In the genomic region with DNA sequence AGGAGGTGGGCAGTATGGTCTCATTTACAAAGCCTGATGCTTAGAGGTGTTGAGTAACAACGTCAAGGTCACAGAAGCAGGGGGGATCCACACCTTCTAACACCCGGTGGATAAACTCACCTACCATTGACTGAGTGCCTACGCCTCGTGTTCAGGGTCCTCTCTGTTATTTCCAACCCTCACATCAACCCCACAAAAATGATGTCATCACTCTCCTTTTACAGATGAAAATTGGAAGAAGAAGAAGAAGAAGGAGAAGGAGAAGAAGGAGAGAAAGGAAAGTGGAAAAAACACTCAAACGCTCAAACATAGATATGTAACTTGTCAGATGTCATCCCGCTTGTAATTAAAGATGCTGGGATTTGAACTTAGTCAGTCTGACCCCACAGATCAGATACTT, we compare ENCODE assay signal across 8 cellular contexts. TPM values are rescaled to one million over a fixed set of nuclear protein-coding genes. Genes with fewer than 3 reads are reported as not detected.
DNase-seq lines count a peak whose midpoint lies in the region; ATAC-seq, FAIRE-seq and TF ChIP-seq lines count a peak whose summit lies in the region.

No MANE protein-coding gene starts in this region.

- CTCF ChIA-PET in HepG2 (lab: Yijun Ruan, JAX; ENCODE audit: low intra/inter-chr PET ratio, low total read pairs) (no interaction called here), mammary epithelial cell (lab: Charles Lee; ENCODE audit: low non-redundant PET) (no interaction called here)

- no peak overlapping the region for H3K27ac ChIP-seq in HepG2 (ENCODE audit: extremely low read length, insufficient read depth, low read length)
- H3K27ac ChIP-seq in right lobe of liver = no peak overlapping the region
- H3K27ac ChIP-seq in mammary epithelial cell (ENCODE audit: insufficient read depth, low read depth, low read length) = no peak overlapping the region
- no peak overlapping the region for H3K27ac ChIP-seq in lower lobe of right lung

- H3K4me1 ChIP-seq in HepG2 (ENCODE audit: insufficient read depth, low read length) (peaks cover 12% of the 10 kb centered on the region), right lobe of liver (peaks cover 0 to 4% (median 0%) of the 10 kb centered on the region in 4 donors), mammary epithelial cell (ENCODE audit: insufficient read depth, low read length) (peaks cover 12% of the 10 kb centered on the region), lower lobe of right lung (peaks cover 22% of the 10 kb centered on the region)

- no peak for TF ChIP-seq EP300 in HepG2 (IDR thresholded peaks at IDR 0.05; ENCODE audit: low read depth in 2 of 2, low read length in 2 of 2)
- TF ChIP-seq EP300 in HepG2 (CRISPR knock-in tag; IDR thresholded peaks at IDR 0.05; ENCODE audit: borderline replicate concordance) = no peak

- H4K20me1 ChIP-seq in HepG2 (ENCODE audit: insufficient read depth, low read length) (no peaks in the 10 kb centered on the region), mammary epithelial cell (ENCODE audit: insufficient read depth, low read length) (no peaks in the 10 kb centered on the region)

- ATAC-seq in HepG2 = no peak
- no peak for ATAC-seq in right lobe of liver
- ATAC-seq in lower lobe of right lung = no peak
- no peak for ATAC-seq in HG03460 (IDR thresholded peaks at IDR 0.05; ENCODE audit: unreplicated experiment)

- no peaks in the 10 kb centered on the region for H3K9me3 ChIP-seq in HepG2 (ENCODE audit: low read length)
- no peaks in the 10 kb centered on the region for H3K9me3 ChIP-seq in right lobe of liver
- H3K9me3 ChIP-seq in mammary epithelial cell (replicated peaks; ENCODE audit: insufficient read depth, low read length) = no peaks in the 10 kb centered on the region
- H3K9me3 ChIP-seq in lower lobe of right lung = no peaks in the 10 kb centered on the region

- TF ChIP-seq CTCF in HepG2 (CRISPR knock-in tag; IDR thresholded peaks at IDR 0.05) = no peak
- TF ChIP-seq CTCF in right lobe of liver (IDR thresholded peaks at IDR 0.05) = no peak
- no peak for TF ChIP-seq CTCF in mammary epithelial cell (conservative IDR thresholded peaks at IDR 0.05 in 1 of 2, IDR thresholded peaks at IDR 0.05 in 1 of 2; ENCODE audit: extremely low read depth in 1 of 2, insufficient read depth in 1 of 2, low read depth in 1 of 2, low read length in 2 of 2)
- no peak for TF ChIP-seq CTCF in lower lobe of right lung (IDR thresholded peaks at IDR 0.05)

- no peak for TF ChIP-seq POLR2A in HepG2 (IDR thresholded peaks at IDR 0.05; ENCODE audit: insufficient read depth in 1 of 2, low read depth in 2 of 2, low read length in 2 of 2)
- TF ChIP-seq POLR2A in right lobe of liver (IDR thresholded peaks at IDR 0.05) = no peak

- no peaks in the 10 kb centered on the region for H3K79me2 ChIP-seq in HepG2 (ENCODE audit: insufficient read depth, low read length)
- H3K79me2 ChIP-seq in mammary epithelial cell (ENCODE audit: insufficient read depth, low read length) = no peaks in the 10 kb centered on the region

- dilution Hi-C loops in mammary epithelial cell (cut with HindIII; ENCODE audit: low sequenced_read_pairs) = loop anchor here (5.0 kb wide), 3 partner anchors 42 to 187 kb away; no protein-coding TSS in a partner anchor

- in situ Hi-C loops in HepG2 (cut with HindIII; ENCODE audit: extremely low pct_ligation_motif_present, low pct_unique_long_range_greater_than_20kb) (loop anchor here (10.0 kb wide), 2 partner anchors 206 to 306 kb away; a partner anchor contains a TSS), mammary epithelial cell (cut with MboI; ENCODE audit: low sequenced_read_pairs in 2 of 2) (no loop called here)

- H3K9ac ChIP-seq in HepG2 (ENCODE audit: insufficient read depth, low read depth, low read length) (no peak overlapping the region), mammary epithelial cell (ENCODE audit: insufficient read depth, low read length) (no peak overlapping the region)

- FAIRE-seq in HepG2 (lab: Jason Lieb, UNC) = no peak
- no peak for FAIRE-seq in frontal cortex (lab: Jason Lieb, UNC)

- POLR2A ChIA-PET in HepG2 (lab: Yijun Ruan, JAX) = no interaction called here

- H3K4me3 ChIP-seq in HepG2 (replicated peaks in 1 of 3; ENCODE audit: insufficient read depth in 1 of 3, low read depth in 2 of 3, low read length in 3 of 3) (peak overlapping the region in 1 of 3 experiments; percentile 39; a peak in 1 of 6 replicates), right lobe of liver (no peak overlapping the region), mammary epithelial cell (replicated peaks in 1 of 3; ENCODE audit: insufficient read depth in 1 of 3, low read depth in 2 of 3, low read length in 3 of 3) (no peak overlapping the region), lower lobe of right lung (peak overlapping the region; percentile 52)

- no peak for TF ChIP-seq RAD21 in HepG2 (CRISPR knock-in tag; IDR thresholded peaks at IDR 0.05)

- WGBS in HepG2 (ENCODE audit: low lambda C conversion rate) = 38% methylated on average over 6 of the region's 6 CpGs
- WGBS in right lobe of liver (ENCODE audit: insufficient coverage, low coverage, low lambda C conversion rate, missing lambda C conversion rate) = 53% methylated on average over 6 of the region's 6 CpGs
- WGBS in mammary epithelial cell (ENCODE audit: low coverage, missing lambda C conversion rate) = 78% methylated on average over 6 of the region's 6 CpGs

- H3K36me3 ChIP-seq in HepG2 (replicated peaks in 1 of 2; ENCODE audit: control insufficient read depth in 1 of 2, insufficient read depth in 2 of 2, low read length in 2 of 2) = no peaks in the 10 kb centered on the region
- no peaks in the 10 kb centered on the region for H3K36me3 ChIP-seq in right lobe of liver
- no peaks in the 10 kb centered on the region for H3K36me3 ChIP-seq in mammary epithelial cell (ENCODE audit: insufficient read depth, low read length)
- H3K36me3 ChIP-seq in lower lobe of right lung = no peaks in the 10 kb centered on the region

- no peak for DNase-seq in HepG2 (ENCODE audit: low spot score)
- no peak for DNase-seq in right lobe of liver
- no peak for DNase-seq in mammary epithelial cell
- DNase-seq in lower lobe of right lung = no peak
- no peak for DNase-seq in frontal cortex (ENCODE audit: low spot score in 2 of 2)
- DNase-seq in SIG-M5 (lab: John Stamatoyannopoulos, UW) = no peak
- DNase-seq in stimulated activated CD4-positive, alpha-beta T cell treated with anti-CD3 and anti-CD28 coated beads, Interleukin-15, amount 100 ng/mL, for 24 hours = no peak

- H3K4me2 ChIP-seq in HepG2 (ENCODE audit: low read depth, low read length) (peak overlapping the region; percentile 49; the same call in 1 of the 2 replicates), mammary epithelial cell (ENCODE audit: insufficient read depth, low read depth, low read length) (peak overlapping the region; percentile 63)

- H2AFZ ChIP-seq in HepG2 (ENCODE audit: low read length) (no peak overlapping the region), mammary epithelial cell (ENCODE audit: low read depth, low read length) (peak overlapping the region; percentile 74)

- intact Hi-C loops in HepG2 (cut with micrococcal nuclease; ENCODE audit: unreplicated experiment) = no loop called here
- intact Hi-C loops in right lobe of liver (cut with DNase I) = loop anchor here in 1 of 2 donors (10.0 kb wide), 1 partner anchor 116 kb away; no protein-coding TSS in a partner anchor
- intact Hi-C loops in mammary epithelial cell (cut with micrococcal nuclease) = no loop called here
- intact Hi-C loops in lower lobe of right lung (cut with DNase I) = no loop called here

- H3K27me3 ChIP-seq in HepG2 (ENCODE audit: control insufficient read depth in 1 of 2, insufficient read depth in 2 of 2, low read length in 2 of 2) = peaks cover 0 to 43% of the 10 kb centered on the region in 2 experiments; a peak in 3 of 5 replicates
- no peaks in the 10 kb centered on the region for H3K27me3 ChIP-seq in right lobe of liver
- H3K27me3 ChIP-seq in mammary epithelial cell (ENCODE audit: insufficient read depth, low read length) = peaks cover 8% of the 10 kb centered on the region
- peaks cover 4% of the 10 kb centered on the region for H3K27me3 ChIP-seq in lower lobe of right lung (ENCODE audit: low read depth)

- no TSS peak for BruUV-seq in HepG2 (replicated peaks; lab: Mats Ljungman, UMichigan)
- BruUV-seq in mammary epithelial cell (replicated peaks; lab: Mats Ljungman, UMichigan) = no TSS peak

TF ChIP-seq in HepG2, 621 proteins besides CTCF, POLR2A, EP300 and RAD21:
- TF ChIP-seq ZKSCAN1 (IDR thresholded peaks at IDR 0.05; ENCODE audit: low read length) (no peak), ATF7 (IDR thresholded peaks at IDR 0.05) (peak; percentile 90), ATF7 (CRISPR knock-in tag; IDR thresholded peaks at IDR 0.05) (no peak), CREB1 (IDR thresholded peaks at IDR 0.05) (peak; percentile 46; the same call in 1 of the 2 replicates), CREB1 (CRISPR knock-in tag; IDR thresholded peaks at IDR 0.05) (no peak)

RNA-seq across cellular contexts. Expression of a gene that starts 0.7 kb away (rescaled TPM):
- total RNA-seq in HepG2 (2016; rRNA removed; fragmentation: Illumina TruSeq; extraction: Trizol) (not detected in 2 replicates), right lobe of liver (under 1 TPM; 0.15 to 0.64 (median 0.32) TPM), mammary epithelial cell (not detected), lower lobe of right lung (4.4 TPM), frontal cortex (2.4 TPM)
- total RNA-seq in HepG2 (2016; cell fraction: cytosol; rRNA removed; fragmentation: Illumina TruSeq; extraction: Trizol; ENCODE audit: low read depth) = not detected in 2 replicates
- total RNA-seq in HepG2 (2016; cell fraction: insoluble cytoplasmic fraction; rRNA removed; fragmentation: Illumina TruSeq; extraction: Trizol) = not detected in 2 replicates
- not detected in 2 replicates for total RNA-seq in HepG2 (2016; cell fraction: membrane; rRNA removed; fragmentation: Illumina TruSeq; extraction: Trizol)
- total RNA-seq in HepG2 (2016; cell fraction: nucleus; rRNA removed; fragmentation: Illumina TruSeq; extraction: Trizol) = not detected in 2 replicates
- polyA plus RNA-seq in HepG2 (2011; rRNA removed) (0.01 TPM in 1 of 2 replicates, not detected in the other), mammary epithelial cell (0.03 TPM)
- polyA plus RNA-seq in HepG2 (2011; cell fraction: cytosol; rRNA removed) = 0.04 TPM in 1 of 2 replicates, not detected in the other
- 0.03 TPM in 1 of 2 replicates, not detected in the other for polyA plus RNA-seq in HepG2 (2011; cell fraction: nucleus; rRNA removed)
- polyA plus RNA-seq in HepG2 (2012) = not detected in 2 replicates
- polyA plus RNA-seq in HepG2 (2016; cell fraction: cytosol; fragmentation: Illumina TruSeq; extraction: Trizol; ENCODE audit: low read depth) = not detected in 2 replicates
- polyA plus RNA-seq in HepG2 (2016; cell fraction: insoluble cytoplasmic fraction; fragmentation: Illumina TruSeq; extraction: Trizol; ENCODE audit: low read depth) = not detected in 2 replicates
- not detected in 2 replicates for polyA plus RNA-seq in HepG2 (2016; cell fraction: membrane; fragmentation: Illumina TruSeq; extraction: Trizol; ENCODE audit: low read depth)
- not detected in 2 replicates for polyA plus RNA-seq in HepG2 (2016; cell fraction: nucleus; fragmentation: Illumina TruSeq; extraction: Trizol; ENCODE audit: insufficient read depth, low read depth)
- not detected in 2 replicates for polyA minus RNA-seq in HepG2 (2011; rRNA and poly(A)+ RNA removed; ENCODE audit: low replicate concordance)
- not detected in 2 replicates for polyA minus RNA-seq in HepG2 (2011; cell fraction: cytosol; rRNA and poly(A)+ RNA removed)
- not detected in 2 replicates for polyA minus RNA-seq in HepG2 (2011; cell fraction: nucleus; rRNA and poly(A)+ RNA removed)
- polyA minus RNA-seq in mammary epithelial cell = not detected
